ENCODE assay signal across 8 cellular contexts in genomic region chr2:84924173-84925106, GRCh38. TPM values are rescaled to one million over a fixed set of nuclear protein-coding genes. Genes with fewer than 3 reads are reported as not detected.
DNase-seq lines count a peak whose midpoint lies in the region; ATAC-seq, FAIRE-seq and TF ChIP-seq lines count a peak whose summit lies in the region.

No MANE protein-coding gene starts in this region.

- no peak for TF ChIP-seq EP300 in A549 (IDR thresholded peaks at IDR 0.05)

- peak overlapping the region; percentile 85 for H3K27ac Mint-ChIP-seq in activated naive CD8-positive, alpha-beta T cell treated with anti-CD3 and anti-CD28 coated beads, Interleukin-2, amount 10 ng/mL, durations not matched to agents 7 days and 5 days

- H3K4me1 ChIP-seq in A549, result peaks cover 36% of the 10 kb centered on the region

- no peaks in the 10 kb centered on the region for H3K27me3 Mint-ChIP-seq in activated naive CD8-positive, alpha-beta T cell treated with anti-CD3 and anti-CD28 coated beads, Interleukin-2, amount 10 ng/mL, durations not matched to agents 7 days and 5 days

- peaks cover 38% of the 10 kb centered on the region for H3K4me1 Mint-ChIP-seq in activated naive CD8-positive, alpha-beta T cell treated with anti-CD3 and anti-CD28 coated beads, Interleukin-2, amount 10 ng/mL, durations not matched to agents 7 days and 5 days

- H3K36me3 Mint-ChIP-seq in activated naive CD8-positive, alpha-beta T cell treated with anti-CD3 and anti-CD28 coated beads, Interleukin-2, amount 10 ng/mL, durations not matched to agents 7 days and 5 days, result peaks cover 5% of the 10 kb centered on the region

- TF ChIP-seq POLR2A in A549 (IDR thresholded peaks at IDR 0.05; ENCODE audit: low read length), result no peak

- H3K9me3 Mint-ChIP-seq in activated naive CD8-positive, alpha-beta T cell treated with anti-CD3 and anti-CD28 coated beads, Interleukin-2, amount 10 ng/mL, durations not matched to agents 7 days and 5 days, result no peaks in the 10 kb centered on the region

- no peak for FAIRE-seq in A549 (lab: Jason Lieb, UNC)
- FAIRE-seq in urothelium cell line (lab: Jason Lieb, UNC), result no peak

- no peak for TF ChIP-seq CTCF in A549 (IDR thresholded peaks at IDR 0.05)

- H3K4me2 ChIP-seq in A549, result peak overlapping the region; percentile 76

- POLR2A ChIA-PET in A549 (lab: Yijun Ruan, JAX), result interaction anchor here (1.2 to 6.7 kb wide), 5 partner anchors 18 to 46 kb away, joined by 3 to 131 read pairs (median 18); partner anchors contain the start of genes KCMF1 and TMSB10
- POLR2A ChIA-PET in activated naive CD8-positive, alpha-beta T cell treated with anti-CD3 and anti-CD28 coated beads, Interleukin-2, amount 10 ng/mL, durations not matched to agents 7 days and 5 days (lab: Charles Lee), result interaction anchor here (0.6 to 4.5 kb wide), 10 partner anchors 14 to 427 kb away, joined by 3 to 116 read pairs (median 6); partner anchors contain the start of genes TMSB10 and TRABD2A

- no peaks in the 10 kb centered on the region for H3K9me3 ChIP-seq in A549

- H3K27ac ChIP-seq in A549 (peak overlapping the region; percentile 91 to 93), layer of hippocampus (ENCODE audit: low read depth, low read length) (peak overlapping the region; percentile 12)

- peak overlapping the region; percentile 32 for H3K4me3 ChIP-seq in A549

- peak; percentile 9 to 46; a peak in 3 of 6 replicates for ATAC-seq in A549
- peak; percentile 36 for ATAC-seq in GM19395 (IDR thresholded peaks at IDR 0.05; ENCODE audit: unreplicated experiment)
- ATAC-seq in activated naive CD8-positive, alpha-beta T cell treated with anti-CD3 and anti-CD28 coated beads, Interleukin-2, amount 10 ng/mL, durations not matched to agents 7 days and 5 days (ENCODE audit: low read depth), result peak; percentile 41
- ATAC-seq in GM21526 (IDR thresholded peaks at IDR 0.05; ENCODE audit: low FRiP score, unreplicated experiment), result no peak

- peak in 1 of 2 experiments; percentile 97 for DNase-seq in A549 (ENCODE audit: low read depth in 1 of 2, low spot score in 1 of 2)
- DNase-seq in NAMALWA (ENCODE audit: low spot score), result peak; percentile 92
- DNase-seq in activated naive CD8-positive, alpha-beta T cell treated with anti-CD3 and anti-CD28 coated beads, Interleukin-2, amount 10 ng/mL, durations not matched to agents 7 days and 5 days, result peak; percentile 48
- no peak for DNase-seq in GM19238 (ENCODE audit: insufficient read length, low spot score)
- DNase-seq in urothelium cell line (ENCODE audit: low spot score), result no peak

- CTCF ChIA-PET in A549 (lab: Yijun Ruan, JAX), result interaction anchor here (1.0 to 11.3 kb wide), 22 partner anchors 9 to 472 kb away, joined by 3 to 260 read pairs (median 13); partner anchors contain the start of gene TMSB10

- H3K4me3 Mint-ChIP-seq in activated naive CD8-positive, alpha-beta T cell treated with anti-CD3 and anti-CD28 coated beads, Interleukin-2, amount 10 ng/mL, durations not matched to agents 7 days and 5 days, result peak overlapping the region; percentile 96

- TF ChIP-seq RAD21 in A549 (conservative IDR thresholded peaks at IDR 0.05 in 1 of 2, IDR thresholded peaks at IDR 0.05 in 1 of 2), result no peak

- 8% methylated on average over 9 of the region's 9 CpGs for WGBS in A549 (ENCODE audit: missing lambda C conversion rate)

- no peaks in the 10 kb centered on the region for H3K27me3 ChIP-seq in layer of hippocampus (ENCODE audit: control insufficient read depth, insufficient read depth, low read length)

TF ChIP-seq in A549, 52 proteins besides CTCF, POLR2A, EP300 and RAD21:
- TF ChIP-seq HDAC2 (IDR thresholded peaks at IDR 0.05) (no peak), RFX5 (IDR thresholded peaks at IDR 0.05) (peak; percentile 79), HOXA7 (CRISPR knock-in tag; IDR thresholded peaks at IDR 0.05) (peak; percentile 15; the same call in 1 of the 2 replicates), RCOR1 (IDR thresholded peaks at IDR 0.05; ENCODE audit: low read depth, low read length) (no peak), JUN (IDR thresholded peaks at IDR 0.05) (0 out of 5 replicates have a peak, but pooled peaks of 1 of the 2 experiments have one; percentile 46), RARB (CRISPR knock-in tag; IDR thresholded peaks at IDR 0.05) (0 out of 2 replicates have a peak, but pooled peaks have one; percentile 67), BCL3 (IDR thresholded peaks at IDR 0.05) (0 out of 3 replicates have a peak, but pooled peaks have one; percentile 24)
TF ChIP-seq in A549: peak in this region for 5.

RNA-seq across cellular contexts. Expression of gene TMSB10, which starts 19.0 kb away (rescaled TPM):
- polyA plus RNA-seq in A549 (2011; rRNA removed), result 2,292 and 3,109 TPM in 2 replicates
- polyA plus RNA-seq in A549 (2012; cell fraction: cytosol; rRNA removed), result 4,680 and 6,577 TPM in 2 replicates
- polyA plus RNA-seq in A549 (2012; cell fraction: nucleus; rRNA removed), result 1,922 and 4,092 TPM in 2 replicates
- 6,648 to 7,189 TPM (median 7,015 TPM) in 3 replicates for polyA plus RNA-seq in A549 (2017; fragmentation: RNase III; extraction: RNeasy Plus Mini Kit Qiagen cat#74134 plus additional on column Dnase treatment)
- polyA minus RNA-seq in A549 (2011; rRNA and poly(A)+ RNA removed), result 369 and 387 TPM in 2 replicates
- total RNA-seq in activated naive CD8-positive, alpha-beta T cell treated with anti-CD3 and anti-CD28 coated beads, Interleukin-2, amount 10 ng/mL, durations not matched to agents 7 days and 5 days, result 1,000 to 10,000 TPM; 4,217 to 4,653 TPM

RNA-seq across cellular contexts. Expression of gene TRABD2A, which starts 43.6 kb away (rescaled TPM):
- polyA plus RNA-seq in A549 (2011; rRNA removed) (6.1 and 8.1 TPM in 2 replicates), A549 (2017; fragmentation: RNase III; extraction: RNeasy Plus Mini Kit Qiagen cat#74134 plus additional on column Dnase treatment) (7.0 to 7.4 TPM (median 7.1 TPM) in 3 replicates)
- polyA plus RNA-seq in A549 (2012; cell fraction: cytosol; rRNA removed), result 6.3 and 8.3 TPM in 2 replicates
- polyA plus RNA-seq in A549 (2012; cell fraction: nucleus; rRNA removed), result 8.9 and 9.0 TPM in 2 replicates
- 18.1 and 18.9 TPM in 2 replicates for polyA minus RNA-seq in A549 (2011; rRNA and poly(A)+ RNA removed)
- 10 to 100 TPM; 81.1 to 85.5 TPM for total RNA-seq in activated naive CD8-positive, alpha-beta T cell treated with anti-CD3 and anti-CD28 coated beads, Interleukin-2, amount 10 ng/mL, durations not matched to agents 7 days and 5 days

RNA-seq across cellular contexts. Expression of gene KCMF1, which starts 46.5 kb away (rescaled TPM):
- polyA plus RNA-seq in A549 (2011; rRNA removed), result 194 and 221 TPM in 2 replicates
- polyA plus RNA-seq in A549 (2012; cell fraction: cytosol; rRNA removed), result 52.1 and 59.5 TPM in 2 replicates
- polyA plus RNA-seq in A549 (2012; cell fraction: nucleus; rRNA removed), result 15.5 and 20.4 TPM in 2 replicates
- 76.5 to 83.9 TPM (median 77.8 TPM) in 3 replicates for polyA plus RNA-seq in A549 (2017; fragmentation: RNase III; extraction: RNeasy Plus Mini Kit Qiagen cat#74134 plus additional on column Dnase treatment)
- polyA minus RNA-seq in A549 (2011; rRNA and poly(A)+ RNA removed), result 103 and 125 TPM in 2 replicates
- total RNA-seq in activated naive CD8-positive, alpha-beta T cell treated with anti-CD3 and anti-CD28 coated beads, Interleukin-2, amount 10 ng/mL, durations not matched to agents 7 days and 5 days, result 10 to 100 TPM; 79.3 to 81.0 TPM

Comparison
In these comparisons a context has a peak if more than half of its experiments do, and no peak if none do; other contexts are left out.
1. DNase-seq: peak in NAMALWA (single experiment) and activated naive CD8-positive, alpha-beta T cell treated with anti-CD3 and anti-CD28 coated beads, Interleukin-2, amount 10 ng/mL, durations not matched to agents 7 days and 5 days (single experiment); none in GM19238 (single experiment) and urothelium cell line (single experiment).